ENCODE assay signal across 10 cellular contexts in genomic region chr2:170966648-170967396, GRCh38. TPM values are rescaled to one million over a fixed set of nuclear protein-coding genes. Genes with fewer than 3 reads are reported as not detected.
A peak's percentile ranks its signal among the peaks of the same experiment; 100 is the strongest.
DNase-seq lines count a peak whose midpoint lies in the region; ATAC-seq, FAIRE-seq and TF ChIP-seq lines count a peak whose summit lies in the region.
"Had no signal": no experiment of that assay in that cellular context is flagged by ENCODE, and none has a peak within 500 bp of the region (broad histone marks: within the 10 kb centered on the region; RNA-seq: fewer than 3 reads in every experiment).

No MANE protein-coding gene starts in this region.

- H3K36me3 ChIP-seq in keratinocyte (ENCODE audit: control insufficient read depth in 2 of 2, extremely low read depth in 1 of 2, insufficient read depth in 2 of 2, low read length in 2 of 2): peaks cover 15 to 21% of the 10 kb centered on the region in 2 experiments

- peak overlapping the region; percentile 17 for H3K9ac ChIP-seq in keratinocyte (ENCODE audit: control insufficient read depth, extremely low read depth, insufficient read depth, low read length)

- TF ChIP-seq CTCF in AG04449 (IDR thresholded peaks at IDR 0.05; ENCODE audit: insufficient read depth, low read length, missing control alignments) (peak; percentile 18), GM12875 (IDR thresholded peaks at IDR 0.05; ENCODE audit: borderline replicate concordance, insufficient read depth, low read depth, low read length) (peak; percentile 33; the same call in 1 of the 2 replicates), keratinocyte (optimal IDR thresholded peaks at IDR 0.05 in 1 of 3, IDR thresholded peaks at IDR 0.05 in 1 of 3, conservative IDR thresholded peaks at IDR 0.05 in 1 of 3; ENCODE audit: extremely low read depth in 1 of 3, insufficient read depth in 2 of 3, low read length in 3 of 3) (peak in 1 of 3 experiments; percentile 30)

- H3K27me3 Mint-ChIP-seq in T-helper 17 cell: no peaks in the 10 kb centered on the region

- H3K4me1 ChIP-seq in keratinocyte (ENCODE audit: control insufficient read depth, extremely low read depth, insufficient read depth, low read length): peaks cover 23% of the 10 kb centered on the region

- H3K79me2 ChIP-seq in keratinocyte (ENCODE audit: control insufficient read depth, insufficient read depth, low read length): no peaks in the 10 kb centered on the region

- no peak for FAIRE-seq in keratinocyte (lab: Jason Lieb, UNC)

- no peak overlapping the region for H2AFZ ChIP-seq in keratinocyte (ENCODE audit: control insufficient read depth, low read length)

- no peaks in the 10 kb centered on the region for H3K27me3 ChIP-seq in keratinocyte (ENCODE audit: control insufficient read depth, extremely low read depth, insufficient read depth, low read length)

- H3K4me3 ChIP-seq in AG04449 (ENCODE audit: low read depth, low read length): no peak overlapping the region
- no peak overlapping the region for H3K4me3 ChIP-seq in GM12875 (ENCODE audit: low read depth, low read length)
- peak overlapping the region in 1 of 3 experiments; percentile 27 for H3K4me3 ChIP-seq in keratinocyte (ENCODE audit: control insufficient read depth in 2 of 3, extremely low read depth in 1 of 3, insufficient read depth in 2 of 3, low read depth in 1 of 3, low read length in 3 of 3)
- H3K4me3 ChIP-seq: thoracic aorta had no signal

- no peak overlapping the region for H3K4me3 Mint-ChIP-seq in T-helper 17 cell

- H3K36me3 Mint-ChIP-seq in T-helper 17 cell (ENCODE audit: low read depth): peaks cover 3% of the 10 kb centered on the region

- peaks cover 4% of the 10 kb centered on the region for H4K20me1 ChIP-seq in keratinocyte (ENCODE audit: control insufficient read depth, extremely low read depth, insufficient read depth, low read length)

- CTCF ChIA-PET in AG04449 (lab: Yijun Ruan, JAX): interaction anchor here (0.8 to 1.3 kb wide), 4 partner anchors 13 to 450 kb away, joined by 3 to 8 read pairs (median 4); partner anchors contain the start of gene GORASP2

- peak overlapping the region; percentile 55 for H3K27ac ChIP-seq in keratinocyte (ENCODE audit: control insufficient read depth, insufficient read depth, low read length)
- H3K27ac ChIP-seq: thoracic aorta had no signal

- peak overlapping the region; percentile 70 for H3K27ac Mint-ChIP-seq in T-helper 17 cell

- H3K4me1 Mint-ChIP-seq in T-helper 17 cell: peaks cover 2% of the 10 kb centered on the region

- H3K4me2 ChIP-seq in keratinocyte (ENCODE audit: control insufficient read depth, extremely low read depth, insufficient read depth, low read depth, low read length): peak overlapping the region; percentile 53

- H3K9me3 ChIP-seq in T-helper 17 cell (ENCODE audit: control insufficient read depth, low read length, poor library complexity, severe bottlenecking): no peaks in the 10 kb centered on the region
- no peaks in the 10 kb centered on the region for H3K9me3 ChIP-seq in keratinocyte (ENCODE audit: control insufficient read depth, low read depth, low read length)
- H3K9me3 ChIP-seq: thoracic aorta had no signal

- POLR2A ChIA-PET in AG04449 (lab: Yijun Ruan, JAX): no interaction called here

- no peaks in the 10 kb centered on the region for H3K9me1 ChIP-seq in keratinocyte (ENCODE audit: control insufficient read depth, extremely low read depth, insufficient read depth, low read length)

- dilution Hi-C loops in keratinocyte (cut with MboI; ENCODE audit: extremely low pct_ligation_motif_present, low sequenced_read_pairs): no loop called here

- DNase-seq in AG04449 (ENCODE audit: low read depth, low spot score) (no peak), T-helper 17 cell (no peak), keratinocyte (ENCODE audit: low read depth, low spot score) (no peak), hepatic stellate cell (ENCODE audit: low spot score) (no peak), activated gamma-delta T cell treated with Interleukin-2 at 50 U/mL for 16 hours (no peak)
- no peak for DNase-seq in stimulated activated CD4-positive, alpha-beta T cell treated with anti-CD3 and anti-CD28 coated beads, Interleukin-12 subunit alpha, Interleukin-12 subunit beta, amount 100 ng/mL, for 4 hours
- DNase-seq: T1000 had no signal

- ATAC-seq in T-helper 17 cell (peak; percentile 38), GM21367 (IDR thresholded peaks at IDR 0.05; ENCODE audit: unreplicated experiment) (no peak)

RNA-seq across cellular contexts. Expression of gene GORASP2, which starts 37.8 kb away (rescaled TPM):
- 10 to 100 TPM; 80.5 to 89.4 TPM for total RNA-seq in T-helper 17 cell
- polyA plus RNA-seq in keratinocyte: 120 to 160 TPM (median 125 TPM) in 3 replicates
- 24.0 TPM for polyA plus RNA-seq in keratinocyte (2011; ENCODE audit: low read depth)
- polyA plus RNA-seq in keratinocyte (2011; cell fraction: cytosol; rRNA removed): 122 and 164 TPM in 2 replicates
- 131 TPM in 2 replicates for polyA plus RNA-seq in keratinocyte (2011; cell fraction: nucleus; rRNA removed)
- 62.2 and 84.2 TPM in 2 replicates for polyA plus RNA-seq in keratinocyte (2012; ENCODE audit: low replicate concordance)
- polyA minus RNA-seq in keratinocyte: 91.1 to 102 TPM (median 98.5 TPM) in 3 replicates
- 113 TPM for polyA minus RNA-seq in keratinocyte (2011; cell fraction: cytosol; rRNA and poly(A)+ RNA removed)
- polyA minus RNA-seq in keratinocyte (2011; cell fraction: nucleus; rRNA and poly(A)+ RNA removed): 34.8 and 53.3 TPM in 2 replicates
